In genomic region chr1:71399594-71399993, GRCh38 we compare ENCODE assay signal across 30 cellular contexts.
"Had no signal": no experiment of that assay in that cellular context is flagged by ENCODE, and none has a peak within 500 bp of the region (broad histone marks: within the 10 kb centered on the region; RNA-seq: fewer than 3 reads in every experiment).

No MANE protein-coding gene starts in this region.

- H3K27me3 ChIP-seq: esophagus squamous epithelium, foreskin keratinocyte, heart left ventricle, pancreas, sigmoid colon, vagina had no signal

- H3K27ac ChIP-seq: epithelial cell of prostate, esophagus squamous epithelium, foreskin keratinocyte, heart left ventricle, pancreas, psoas muscle, sigmoid colon, vagina had no signal

- DNase-seq: activated CD4-positive, alpha-beta memory T cell treated with anti-CD3 and anti-CD28 coated beads, Interleukin-2, amount 10 ng/mL, durations not matched to agents 7 days and 5 days; activated CD4-positive, alpha-beta T cell treated with anti-CD3 and anti-CD28 coated beads for 1 hour; activated CD4-positive, alpha-beta T cell treated with anti-CD3 and anti-CD28 coated beads, Interleukin-2, amount 10 ng/mL, durations not matched to agents 7 days and 5 days; activated CD8-positive, alpha-beta memory T cell treated with anti-CD3 and anti-CD28 coated beads, Interleukin-2, amount 50 U/mL, for 48 hours; activated gamma-delta T cell; activated naive CD8-positive, alpha-beta T cell treated with anti-CD3 and anti-CD28 coated beads, Interleukin-2, amount 50 U/mL, for 24 hours; activated T-cell treated with anti-CD3 and anti-CD28 coated beads, Interleukin-2, amount 50 U/mL, for 24 hours; esophagus squamous epithelium; foreskin keratinocyte; heart left ventricle; hypothalamus; immature natural killer cell; kidney; left colon; naive B cell; nucleus accumbens; pancreas; psoas muscle; sigmoid colon; small intestine; stimulated activated CD4-positive, alpha-beta T cell treated with anti-CD3 and anti-CD28 coated beads, Interleukin-1b, Interleukin-23, amount 100 ng/mL, for 48 hours; stimulated activated CD4-positive, alpha-beta T cell treated with anti-CD3 and anti-CD28 coated beads, Interleukin-4, amount 100 ng/mL, for 4 hours; stimulated activated CD8-positive, alpha-beta memory T cell treated with anti-CD3 and anti-CD28 coated beads, Interleukin-4, amount 100 ng/mL, for 48 hours; stimulated activated naive CD8-positive, alpha-beta T cell treated with anti-CD3 and anti-CD28 coated beads, Interleukin-15, amount 100 ng/mL, for 72 hours; substantia nigra; T-helper 17 cell; T1000 had no signal

- H3K36me3 ChIP-seq: esophagus squamous epithelium, heart left ventricle, pancreas, sigmoid colon, vagina had no signal

- ATAC-seq: activated naive CD8-positive, alpha-beta T cell treated with anti-CD3 and anti-CD28 coated beads, Interleukin-2, amount 50 U/mL, for 24 hours; foreskin keratinocyte; heart left ventricle; left colon; pancreas; psoas muscle; stimulated activated memory B cell treated with anti-CD40 and anti-IgM and Interleukin-4, amounts not matched to agents 10 μg/mL and 1 μg/mL and 100 μg/mL, for 72 hours; stimulated activated naive CD8-positive, alpha-beta T cell treated with anti-CD3 and anti-CD28 coated beads, Interleukin-15, amount 100 ng/mL, for 72 hours; T-helper 17 cell had no signal

- H3K9me3 ChIP-seq: heart left ventricle, pancreas, psoas muscle, sigmoid colon, vagina had no signal

- H3K4me1 ChIP-seq: esophagus squamous epithelium, foreskin keratinocyte, heart left ventricle, pancreas, psoas muscle, sigmoid colon, vagina had no signal

- H3K4me3 ChIP-seq: esophagus squamous epithelium, heart left ventricle, pancreas, psoas muscle, sigmoid colon, vagina had no signal
